ENCODE assay signal across 22 cellular contexts in genomic region chr3:113914646-113915045, GRCh38. TPM values are rescaled to one million over a fixed set of nuclear protein-coding genes. Genes with fewer than 3 reads are reported as not detected.
A peak's percentile ranks its signal among the peaks of the same experiment; 100 is the strongest.
DNase-seq lines count a peak whose midpoint lies in the region; ATAC-seq and TF ChIP-seq lines count a peak whose summit lies in the region.
"Had no signal": no experiment of that assay in that cellular context is flagged by ENCODE, and none has a peak within 500 bp of the region (broad histone marks: within the 10 kb centered on the region; RNA-seq: fewer than 3 reads in every experiment).

No MANE protein-coding gene starts in this region.

- H3K4me1 Mint-ChIP-seq in activated T-cell treated with anti-CD3 and anti-CD28 coated beads, Interleukin-2, amount 50 U/mL, for 4 hours (ENCODE audit: low read depth), result peaks cover 7% of the 10 kb centered on the region

- no peak overlapping the region for H2AFZ ChIP-seq in osteoblast (ENCODE audit: low read length)

- no peak overlapping the region for H3K4me3 Mint-ChIP-seq in activated T-cell treated with anti-CD3 and anti-CD28 coated beads, Interleukin-2, amount 50 U/mL, for 4 hours
- H3K4me3 Mint-ChIP-seq: activated CD4-positive, alpha-beta T cell treated with anti-CD3 and anti-CD28 coated beads, Interleukin-2, amount 10 ng/mL, durations not matched to agents 24 days and 14 days; naive thymus-derived CD8-positive, alpha-beta T cell; type B pancreatic cell had no signal

- H3K4me1 ChIP-seq in osteoblast (ENCODE audit: insufficient read depth, low read length) (peaks cover 12% of the 10 kb centered on the region), heart right ventricle (no peaks in the 10 kb centered on the region)
- H3K4me1 ChIP-seq: BLaER1 treated with 17β-estradiol and CSF1 and Interleukin-3, amounts not matched to agents 10 nM and 100 nM; sigmoid colon had no signal

- DNase-seq in ELR (ENCODE audit: low read depth), result peak; percentile 45
- peak; percentile 22 for DNase-seq in RPMI7951 (ENCODE audit: low read depth)
- peak; percentile 20 for DNase-seq in dedifferentiated amniotic fluid mesenchymal stem cell (ENCODE audit: extremely low spot score)
- DNase-seq in osteoblast (ENCODE audit: insufficient read length, low spot score, missing footprints), result no peak
- no peak for DNase-seq in heart right ventricle
- DNase-seq in activated T-cell treated with anti-CD3 and anti-CD28 coated beads, Interleukin-2, amount 50 U/mL, for 4 hours, result no peak
- DNase-seq in NCI-H2029 treated with DMSO at 0.1 percent for 48 hours (lab: John Stamatoyannopoulos, UW), result no peak
- DNase-seq: activated CD4-positive, alpha-beta T cell treated with anti-CD3 and anti-CD28 coated beads, Interleukin-2, amount 10 ng/mL, durations not matched to agents 24 days and 14 days; activated CD8-positive, alpha-beta memory T cell treated with anti-CD3 and anti-CD28 coated beads, Interleukin-2, amount 50 U/mL, for 4 hours; activated gamma-delta T cell; aorta; left colon; mesendoderm; naive thymus-derived CD8-positive, alpha-beta T cell; NCI-H1417; NCI-H524; SHP77; sigmoid colon; stimulated activated naive CD8-positive, alpha-beta T cell treated with anti-CD3 and anti-CD28 coated beads, Interleukin-15, Interleukin-2, amounts not matched to agents 100 U/mL and 50 U/mL, for 24 hours had no signal

- peak overlapping the region; percentile 30 for H3K4me2 ChIP-seq in osteoblast (ENCODE audit: insufficient read depth, low read length)
- H3K4me2 ChIP-seq: BLaER1 treated with 17β-estradiol and CSF1 and Interleukin-3, amounts not matched to agents 10 nM and 100 nM had no signal

- no peak for ATAC-seq in heart right ventricle
- ATAC-seq in HG03196 (IDR thresholded peaks at IDR 0.05; ENCODE audit: unreplicated experiment), result no peak
- no peak for ATAC-seq in activated T-cell treated with anti-CD3 and anti-CD28 coated beads, Interleukin-2, amount 50 U/mL, for 4 hours
- ATAC-seq: left colon; naive thymus-derived CD8-positive, alpha-beta T cell; stimulated activated naive CD8-positive, alpha-beta T cell treated with anti-CD3 and anti-CD28 coated beads, Interleukin-15, Interleukin-2, amounts not matched to agents 100 U/mL and 50 U/mL, for 24 hours had no signal

- 53 to 55% methylated on average over 2 of the region's 2 CpGs for WGBS in heart right ventricle, 2 donors

- H3K4me3 ChIP-seq in osteoblast (ENCODE audit: insufficient read depth, low read length) (no peak overlapping the region), heart right ventricle (no peak overlapping the region)
- H3K4me3 ChIP-seq: BLaER1 treated with 17β-estradiol and CSF1 and Interleukin-3, amounts not matched to agents 10 nM and 100 nM; sigmoid colon had no signal

- no peaks in the 10 kb centered on the region for H3K27me3 Mint-ChIP-seq in activated T-cell treated with anti-CD3 and anti-CD28 coated beads, Interleukin-2, amount 50 U/mL, for 4 hours (ENCODE audit: low read depth)
- H3K27me3 Mint-ChIP-seq: naive thymus-derived CD8-positive, alpha-beta T cell; type B pancreatic cell had no signal

- H3K9me3 Mint-ChIP-seq in activated T-cell treated with anti-CD3 and anti-CD28 coated beads, Interleukin-2, amount 50 U/mL, for 4 hours, result no peaks in the 10 kb centered on the region
- H3K9me3 Mint-ChIP-seq: activated CD4-positive, alpha-beta T cell treated with anti-CD3 and anti-CD28 coated beads, Interleukin-2, amount 10 ng/mL, durations not matched to agents 24 days and 14 days; naive thymus-derived CD8-positive, alpha-beta T cell; type B pancreatic cell had no signal

- intact Hi-C loops in heart right ventricle (cut with DNase I), result loop anchor here in 7 of 10 donors (5.0 to 10.0 kb wide), 5 partner anchors 70 to 177 kb away; partner anchors contain the start of gene GRAMD1C (in 3 of the 7)

- no peak for TF ChIP-seq CTCF in osteoblast (IDR thresholded peaks at IDR 0.05; ENCODE audit: extremely low read depth, low read depth, low read length)
- no peak for TF ChIP-seq CTCF in heart right ventricle (IDR thresholded peaks at IDR 0.05)

- H4K20me1 ChIP-seq in osteoblast (ENCODE audit: insufficient read depth, low read length), result no peaks in the 10 kb centered on the region
- H4K20me1 ChIP-seq: BLaER1 treated with 17β-estradiol and CSF1 and Interleukin-3, amounts not matched to agents 10 nM and 100 nM had no signal

- no peaks in the 10 kb centered on the region for H3K36me3 Mint-ChIP-seq in activated T-cell treated with anti-CD3 and anti-CD28 coated beads, Interleukin-2, amount 50 U/mL, for 4 hours (ENCODE audit: insufficient read depth)
- H3K36me3 Mint-ChIP-seq: naive thymus-derived CD8-positive, alpha-beta T cell; type B pancreatic cell had no signal

- no peaks in the 10 kb centered on the region for H3K36me3 ChIP-seq in osteoblast (ENCODE audit: insufficient read depth, low read length)
- no peaks in the 10 kb centered on the region for H3K36me3 ChIP-seq in heart right ventricle
- H3K36me3 ChIP-seq: BLaER1 treated with 17β-estradiol and CSF1 and Interleukin-3, amounts not matched to agents 10 nM and 100 nM; sigmoid colon had no signal

- H3K27ac ChIP-seq in osteoblast (ENCODE audit: low read depth, low read length) (no peak overlapping the region), heart right ventricle (no peak overlapping the region)
- H3K27ac ChIP-seq: BLaER1 treated with 17β-estradiol and CSF1 and Interleukin-3, amounts not matched to agents 10 nM and 100 nM; sigmoid colon had no signal

- no peaks in the 10 kb centered on the region for H3K9me3 ChIP-seq in osteoblast (ENCODE audit: low read depth, low read length)
- H3K9me3 ChIP-seq in heart right ventricle, result no peaks in the 10 kb centered on the region
- H3K9me3 ChIP-seq: BLaER1 treated with 17β-estradiol and CSF1 and Interleukin-3, amounts not matched to agents 10 nM and 100 nM; sigmoid colon had no signal

- H3K27me3 ChIP-seq in osteoblast (ENCODE audit: insufficient read depth, low read length) (no peaks in the 10 kb centered on the region), heart right ventricle (no peaks in the 10 kb centered on the region)
- H3K27me3 ChIP-seq: BLaER1 treated with 17β-estradiol and CSF1 and Interleukin-3, amounts not matched to agents 10 nM and 100 nM; sigmoid colon had no signal

- H3K79me2 ChIP-seq in osteoblast (ENCODE audit: insufficient read depth, low read length), result no peaks in the 10 kb centered on the region

RNA-seq across cellular contexts. Expression of gene ZDHHC23, which starts 33.2 kb away (rescaled TPM):
- 1.3 and 1.6 TPM in 2 replicates for total RNA-seq in RPMI7951 (2014; rRNA removed; shearing (Covaris generic))
- total RNA-seq in osteoblast (0.88 and 1.1 TPM in 2 replicates), heart right ventricle (1 to 10 TPM; 1.1 to 3.7 (median 2.4) TPM)
- polyA plus RNA-seq in heart right ventricle, result 1 to 10 TPM; 1.5 to 1.7 TPM
- total RNA-seq in activated T-cell treated with anti-CD3 and anti-CD28 coated beads, Interleukin-2, amount 50 U/mL, for 4 hours, result 1 to 10 TPM; 2.8 to 3.9 (median 3.8) TPM

Comparison
In these comparisons a context has a peak if more than half of its experiments do, and no peak if none do; other contexts are left out.
1. DNase-seq: peak in ELR (single experiment), RPMI7951 (single experiment) and dedifferentiated amniotic fluid mesenchymal stem cell (single experiment); none in osteoblast (single experiment), heart right ventricle (0 of 2), activated T-cell treated with anti-CD3 and anti-CD28 coated beads, Interleukin-2, amount 50 U/mL, for 4 hours (single experiment) and NCI-H2029 treated with DMSO at 0.1 percent for 48 hours (single experiment).